8 cellular contexts compared by ENCODE assay signal in the genomic region with DNA sequence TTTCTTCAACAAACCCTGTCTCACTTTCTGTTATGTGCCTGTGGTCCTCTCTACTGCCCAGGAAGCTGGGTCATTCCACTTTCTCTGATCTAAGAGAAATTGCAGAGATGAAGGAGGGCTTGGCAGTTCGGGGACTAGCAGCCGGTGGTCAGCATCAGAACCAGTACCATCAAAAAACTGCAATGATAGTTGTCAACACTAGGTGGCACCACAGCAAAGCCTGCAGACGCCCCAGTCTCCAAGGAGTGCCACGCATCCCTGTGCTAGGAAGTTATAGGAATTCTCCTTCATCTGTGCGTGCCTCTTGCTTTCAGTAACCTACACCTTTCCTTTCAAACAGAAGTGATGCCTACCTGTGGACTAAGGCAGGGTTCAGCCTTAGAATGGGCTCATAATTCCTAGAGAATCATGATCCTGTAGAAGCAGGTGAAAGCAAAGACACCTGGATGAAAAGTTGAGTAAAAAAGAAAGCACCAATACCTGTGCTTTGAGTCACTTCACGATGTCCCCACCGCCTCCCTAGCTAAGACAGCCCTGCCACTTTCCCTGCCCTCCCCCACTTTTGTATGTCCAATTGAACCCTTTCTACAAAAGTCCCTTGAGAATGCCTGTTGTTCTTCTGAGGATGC.
DNase-seq lines count a peak whose midpoint lies in the region; ATAC-seq and TF ChIP-seq lines count a peak whose summit lies in the region.

No MANE protein-coding gene starts in this region.

- H4K8ac ChIP-seq in trophoblast cell (ENCODE audit: low read depth, low read length) = no peak overlapping the region

- H3K36me3 ChIP-seq in trophoblast cell (ENCODE audit: control insufficient read depth in 1 of 2, insufficient read depth in 2 of 2, low read length in 2 of 2) = no peaks in the 10 kb centered on the region
- no peaks in the 10 kb centered on the region for H3K36me3 ChIP-seq in effector memory CD4-positive, alpha-beta T cell (ENCODE audit: control insufficient read depth, insufficient read depth, low read length)

- TF ChIP-seq CTCF in AG09319 (IDR thresholded peaks at IDR 0.05; ENCODE audit: low read depth, low read length) = peak; percentile 85

- no peaks in the 10 kb centered on the region for H3K27me3 ChIP-seq in trophoblast cell (ENCODE audit: insufficient read depth, low read length)
- H3K27me3 ChIP-seq in effector memory CD4-positive, alpha-beta T cell (replicated peaks; ENCODE audit: control insufficient read depth, insufficient read depth, low read length, poor library complexity, severe bottlenecking) = peaks cover 4% of the 10 kb centered on the region

- H4K12ac ChIP-seq in trophoblast cell (ENCODE audit: low read depth, low read length) = no peak overlapping the region

- no peak for DNase-seq in AG09319 (ENCODE audit: extremely low read depth, low read depth)
- DNase-seq in M059J (ENCODE audit: low read depth) = peak; percentile 60
- peak; percentile 2 for DNase-seq in activated CD4-positive, alpha-beta T cell treated with anti-CD3 and anti-CD28 coated beads, Interleukin-2, amount 50 U/mL, for 1 hour
- peak; percentile 51 for DNase-seq in globus pallidus (ENCODE audit: low spot score)
- peak; percentile 54 to 79 for DNase-seq in trophoblast cell
- no peak for DNase-seq in effector memory CD4-positive, alpha-beta T cell

- no peaks in the 10 kb centered on the region for H3K9me3 ChIP-seq in trophoblast cell (ENCODE audit: insufficient read depth, low read depth, low read length)
- no peaks in the 10 kb centered on the region for H3K9me3 ChIP-seq in effector memory CD4-positive, alpha-beta T cell (ENCODE audit: control insufficient read depth, low read length)

- H2BK5ac ChIP-seq in trophoblast cell (ENCODE audit: low read depth, low read length, poor library complexity) = peak overlapping the region; percentile 16

- no peak overlapping the region for H3K4me2 ChIP-seq in trophoblast cell (ENCODE audit: low read length)

- H3K79me1 ChIP-seq in trophoblast cell (ENCODE audit: low read length) = peaks cover 2% of the 10 kb centered on the region

- WGBS in trophoblast cell (ENCODE audit: extremely low coverage, insufficient coverage, insufficient read length) = no CpG with 5 or more reads among the region's 7 CpGs

- no peak overlapping the region for H3K4ac ChIP-seq in trophoblast cell (ENCODE audit: low read depth, low read length)

- H2BK120ac ChIP-seq in trophoblast cell (ENCODE audit: insufficient read depth, low read length, poor library complexity) = peak overlapping the region; percentile 54

- no peak overlapping the region for H3K4me3 ChIP-seq in trophoblast cell (ENCODE audit: low read depth, low read length)
- no peak overlapping the region for H3K4me3 ChIP-seq in effector memory CD4-positive, alpha-beta T cell (ENCODE audit: insufficient read depth, low read depth, low read length, poor library complexity, severe bottlenecking)

- no peak overlapping the region for H2AFZ ChIP-seq in trophoblast cell (ENCODE audit: insufficient read depth, low read length, poor library complexity)

- H3K23ac ChIP-seq in trophoblast cell (ENCODE audit: low read length) = no peak overlapping the region

- H3K79me2 ChIP-seq in trophoblast cell (ENCODE audit: control insufficient read depth, insufficient read depth, low read length, poor library complexity) = no peaks in the 10 kb centered on the region

- peak overlapping the region; percentile 6 for H3K14ac ChIP-seq in trophoblast cell (ENCODE audit: low read length)

- H3K27ac ChIP-seq in trophoblast cell (ENCODE audit: low read depth, low read length) = peak overlapping the region; percentile 53
- H3K27ac ChIP-seq in effector memory CD4-positive, alpha-beta T cell (ENCODE audit: insufficient read depth, low read length, poor library complexity, severe bottlenecking) = no peak overlapping the region

- no peak overlapping the region for H2BK12ac ChIP-seq in trophoblast cell (ENCODE audit: low read length)

- H4K91ac ChIP-seq in trophoblast cell (ENCODE audit: low read depth, low read length) = peak overlapping the region; percentile 1

- H3K9ac ChIP-seq in trophoblast cell (ENCODE audit: low read length) = no peak overlapping the region

- H3K4me1 ChIP-seq in trophoblast cell (ENCODE audit: control insufficient read depth in 1 of 2, insufficient read depth in 2 of 2, low read length in 2 of 2) = no peaks in the 10 kb centered on the region
- H3K4me1 ChIP-seq in effector memory CD4-positive, alpha-beta T cell (ENCODE audit: control insufficient read depth, insufficient read depth, low read length, poor library complexity, severe bottlenecking) = no peaks in the 10 kb centered on the region

- peak; percentile 55 for ATAC-seq in GM18498 (IDR thresholded peaks at IDR 0.05; ENCODE audit: unreplicated experiment)
- no peak for ATAC-seq in GM19467 (IDR thresholded peaks at IDR 0.05; ENCODE audit: unreplicated experiment)

- H2AK5ac ChIP-seq in trophoblast cell (ENCODE audit: low read length) = no peak overlapping the region

- H3K18ac ChIP-seq in trophoblast cell (ENCODE audit: low read length) = no peak overlapping the region

Comparison
In these comparisons a context has a peak if more than half of its experiments do, and no peak if none do; other contexts are left out.
1. DNase-seq: peak in M059J (single experiment), activated CD4-positive, alpha-beta T cell treated with anti-CD3 and anti-CD28 coated beads, Interleukin-2, amount 50 U/mL, for 1 hour (single experiment), globus pallidus (single experiment) and trophoblast cell (2 of 2); none in AG09319 (single experiment) and effector memory CD4-positive, alpha-beta T cell (0 of 3).